ENCODE assay signal across 10 cellular contexts in genomic region chr10:84743483-84743882, GRCh38.
DNase-seq lines count a peak whose midpoint lies in the region; ATAC-seq and TF ChIP-seq lines count a peak whose summit lies in the region.
"Had no signal": no experiment of that assay in that cellular context is flagged by ENCODE, and none has a peak within 500 bp of the region (broad histone marks: within the 10 kb centered on the region; RNA-seq: fewer than 3 reads in every experiment).

No MANE protein-coding gene starts in this region.

- BruUV-seq in MCF 10A (replicated peaks; lab: Mats Ljungman, UMichigan) (no TSS peak), OCI-LY7 (replicated peaks; lab: Mats Ljungman, UMichigan) (no TSS peak)

- H3K4me1 ChIP-seq in breast epithelium (no peaks in the 10 kb centered on the region), OCI-LY7 (ENCODE audit: insufficient read depth, low read length, poor library complexity, severe bottlenecking) (no peaks in the 10 kb centered on the region), upper lobe of right lung (no peaks in the 10 kb centered on the region)

- TF ChIP-seq POLR2A in breast epithelium (IDR thresholded peaks at IDR 0.05), result no peak

- H3K27ac ChIP-seq in breast epithelium (no peak overlapping the region), OCI-LY7 (ENCODE audit: low read depth, low read length, poor library complexity, severe bottlenecking) (no peak overlapping the region), upper lobe of right lung (no peak overlapping the region)

- no peaks in the 10 kb centered on the region for H4K20me1 ChIP-seq in OCI-LY7 (ENCODE audit: insufficient read depth, low read length)

- H3K4me3 ChIP-seq in breast epithelium (no peak overlapping the region), OCI-LY7 (ENCODE audit: low read depth, low read length, poor library complexity, severe bottlenecking) (no peak overlapping the region), foreskin fibroblast (ENCODE audit: low read depth in 1 of 2, low read length in 2 of 2) (no peak overlapping the region), upper lobe of right lung (no peak overlapping the region), MG63 (no peak overlapping the region)

- peak; percentile 26 for DNase-seq in MCF 10A (ENCODE audit: unreplicated experiment)
- no peak for DNase-seq in breast epithelium (ENCODE audit: low spot score in 2 of 2)
- peak; percentile 2 for DNase-seq in OCI-LY7 (ENCODE audit: low spot score)
- DNase-seq in foreskin fibroblast, result no peak
- no peak for DNase-seq in upper lobe of right lung
- no peak for DNase-seq in MG63
- DNase-seq in NCI-H446 treated with DMSO at 0.1 percent for 48 hours (lab: John Stamatoyannopoulos, UW), result no peak
- DNase-seq in NCI-H1105 (lab: John Stamatoyannopoulos, UW), result no peak
- DNase-seq: activated gamma-delta T cell had no signal

- no peaks in the 10 kb centered on the region for H3K9me2 ChIP-seq in OCI-LY7 (ENCODE audit: insufficient read depth, low read length)

- peaks cover 8% of the 10 kb centered on the region for H3K9me3 Mint-ChIP-seq in MCF 10A (ENCODE audit: unreplicated experiment)

- H3K27me3 Mint-ChIP-seq in MCF 10A (ENCODE audit: insufficient read depth, unreplicated experiment), result no peaks in the 10 kb centered on the region

- no peak overlapping the region for H3K4me3 Mint-ChIP-seq in MCF 10A (ENCODE audit: unreplicated experiment)

- intact Hi-C loops in MCF 10A (cut with micrococcal nuclease) (loop anchor here (10.0 kb wide), 1 partner anchor 479 kb away; no protein-coding TSS in a partner anchor), breast epithelium (cut with DNase I; ENCODE audit: low total_unique reads) (no loop called here), OCI-LY7 (cut with micrococcal nuclease; ENCODE audit: unreplicated experiment) (loop anchor here (1.0 kb wide), 1 partner anchor 130 kb away; no protein-coding TSS in a partner anchor), upper lobe of right lung (cut with DNase I) (no loop called here)

- H3K79me2 ChIP-seq in OCI-LY7 (ENCODE audit: insufficient read depth, low read depth, low read length), result no peaks in the 10 kb centered on the region

- peak; percentile 34 for ATAC-seq in upper lobe of right lung
- ATAC-seq: activated CD4-positive, CD25-positive, alpha-beta regulatory T cell treated with anti-CD3 and anti-CD28 coated beads, Interleukin-2, amount 50 U/mL, for 24 hours had no signal

- H3K4me1 Mint-ChIP-seq in MCF 10A (ENCODE audit: insufficient read depth, unreplicated experiment), result no peaks in the 10 kb centered on the region

- TF ChIP-seq CTCF in MCF 10A (IDR thresholded peaks at IDR 0.05; ENCODE audit: unreplicated experiment) (peak; percentile 28), breast epithelium (IDR thresholded peaks at IDR 0.05) (no peak), OCI-LY7 (conservative IDR thresholded peaks at IDR 0.05; ENCODE audit: low read length) (peak; percentile 66), foreskin fibroblast (IDR thresholded peaks at IDR 0.05; ENCODE audit: low read depth, low read length) (peak; percentile 15), upper lobe of right lung (IDR thresholded peaks at IDR 0.05) (peak; percentile 33)

- POLR2A ChIA-PET in MCF 10A (lab: Yijun Ruan, JAX) (interaction anchor here (0.7 kb wide), 1 partner anchor 57 kb away, joined by 3 read pairs; no protein-coding TSS in a partner anchor), OCI-LY7 (lab: Charles Lee) (no interaction called here)

- H3K9me3 ChIP-seq in breast epithelium (peaks cover 0 to 16% of the 10 kb centered on the region in 2 donors), OCI-LY7 (ENCODE audit: low read length) (no peaks in the 10 kb centered on the region), upper lobe of right lung (no peaks in the 10 kb centered on the region), MG63 (no peaks in the 10 kb centered on the region)

- no peaks in the 10 kb centered on the region for H3K27me3 ChIP-seq in breast epithelium
- H3K27me3 ChIP-seq in upper lobe of right lung, result no peaks in the 10 kb centered on the region
- 0 out of 2 replicates have a peak, but pooled peaks cover 2% of the 10 kb centered on the region for H3K27me3 ChIP-seq in MG63

- no peaks in the 10 kb centered on the region for H3K36me3 Mint-ChIP-seq in MCF 10A (ENCODE audit: insufficient read depth, unreplicated experiment)

- H3K27ac Mint-ChIP-seq in MCF 10A (ENCODE audit: low read depth, unreplicated experiment), result no peak overlapping the region

- CTCF ChIA-PET in MCF 10A (lab: Yijun Ruan, JAX) (interaction anchor here (0.6 to 1.9 kb wide), 8 partner anchors 9 to 477 kb away, joined by 3 to 13 read pairs (median 4); no protein-coding TSS in a partner anchor), OCI-LY7 (lab: Charles Lee; ENCODE audit: unreplicated experiment) (no interaction called here)

- H3K4me2 ChIP-seq in OCI-LY7 (ENCODE audit: low read length), result no peak overlapping the region

- H2AFZ ChIP-seq in OCI-LY7 (ENCODE audit: low read length), result no peak overlapping the region

- H3K36me3 ChIP-seq in breast epithelium (no peaks in the 10 kb centered on the region), OCI-LY7 (ENCODE audit: insufficient read depth, low read length) (no peaks in the 10 kb centered on the region), upper lobe of right lung (no peaks in the 10 kb centered on the region), MG63 (no peaks in the 10 kb centered on the region)

Comparison
In these comparisons a context has a peak if more than half of its experiments do, and no peak if none do; other contexts are left out.
1. DNase-seq: peak in MCF 10A (single experiment) and OCI-LY7 (single experiment); none in breast epithelium (0 of 2), foreskin fibroblast (0 of 2), upper lobe of right lung (single experiment), MG63 (single experiment), NCI-H446 treated with DMSO at 0.1 percent for 48 hours (single experiment) and NCI-H1105 (single experiment).
2. CTCF ChIP-seq: peak in MCF 10A (single experiment), OCI-LY7 (single experiment), foreskin fibroblast (single experiment) and upper lobe of right lung (single experiment); none in breast epithelium (0 of 3).
3. intact Hi-C loops: an anchor here in MCF 10A (10.0 kb wide) and OCI-LY7 (1.0 kb wide); none called in breast epithelium and upper lobe of right lung.